In genomic region chr5:169861433-169861832, GRCh38 we compare ENCODE assay signal across 31 cellular contexts.
"Had no signal": no experiment of that assay in that cellular context is flagged by ENCODE, and none has a peak within 500 bp of the region (broad histone marks: within the 10 kb centered on the region; RNA-seq: fewer than 3 reads in every experiment).

No MANE protein-coding gene starts in this region.

- DNase-seq: colonic mucosa; effector CD8-positive, alpha-beta T cell; endodermal cell; foreskin keratinocyte; heart left ventricle; kidney; mucosa of descending colon; naive B cell; nephron progenitor cell; nucleus accumbens; ovary; posterior cingulate gyrus; psoas muscle; right cardiac atrium; spleen; stimulated activated CD4-positive, alpha-beta T cell treated with anti-CD3 and anti-CD28 coated beads, Interleukin-4, amount 100 ng/mL, for 4 hours; stimulated activated naive CD8-positive, alpha-beta T cell treated with anti-CD3 and anti-CD28 coated beads, Interleukin-15, Interleukin-2, amounts not matched to agents 100 U/mL and 50 U/mL, for 24 hours; substantia nigra; testis; tibial artery had no signal

- H3K36me3 ChIP-seq: colonic mucosa, gastroesophageal sphincter, heart left ventricle, ovary, tibial artery had no signal

- H3K4me3 Mint-ChIP-seq: dendritic cell treated with granulocyte-macrophage colony-stimulating factor and Interleukin-4, amounts not matched to agents 40 ng/mL and 50 ng/mL, for 4 days; endodermal cell; mesothelial cell of epicardium; naive B cell; nephron progenitor cell; stimulated activated memory B cell treated with anti-CD40 and anti-IgM and Interleukin-4, amounts not matched to agents 10 μg/mL and 1 μg/mL and 100 μg/mL, for 72 hours; type B pancreatic cell had no signal

- H2AFZ ChIP-seq: hepatocyte had no signal

- H3K9me3 ChIP-seq: colonic mucosa, gastroesophageal sphincter, heart left ventricle, mucosa of descending colon, ovary, psoas muscle, spleen, testis, tibial artery had no signal

- H3K79me2 ChIP-seq: hepatocyte had no signal

- H3K27me3 ChIP-seq: colonic mucosa, foreskin keratinocyte, gastroesophageal sphincter, heart left ventricle, hepatocyte, ovary, spleen, testis, tibial artery had no signal

- ATAC-seq: esophagus mucosa; foreskin keratinocyte; gastroesophageal sphincter; heart left ventricle; left lobe of liver; mucosa of descending colon; psoas muscle; right cardiac atrium; stimulated activated memory B cell treated with anti-CD40 and anti-IgM and Interleukin-4, amounts not matched to agents 10 μg/mL and 1 μg/mL and 100 μg/mL, for 72 hours; stimulated activated naive CD8-positive, alpha-beta T cell treated with anti-CD3 and anti-CD28 coated beads, Interleukin-15, Interleukin-2, amounts not matched to agents 100 U/mL and 50 U/mL, for 24 hours had no signal

- H3K27ac Mint-ChIP-seq: dendritic cell treated with granulocyte-macrophage colony-stimulating factor and Interleukin-4, amounts not matched to agents 40 ng/mL and 50 ng/mL, for 4 days; endodermal cell; naive B cell; nephron progenitor cell; stimulated activated memory B cell treated with anti-CD40 and anti-IgM and Interleukin-4, amounts not matched to agents 10 μg/mL and 1 μg/mL and 100 μg/mL, for 72 hours; type B pancreatic cell had no signal

- H3K9me3 Mint-ChIP-seq: dendritic cell treated with granulocyte-macrophage colony-stimulating factor and Interleukin-4, amounts not matched to agents 40 ng/mL and 50 ng/mL, for 4 days; endodermal cell; mesothelial cell of epicardium; naive B cell; nephron progenitor cell; stimulated activated memory B cell treated with anti-CD40 and anti-IgM and Interleukin-4, amounts not matched to agents 10 μg/mL and 1 μg/mL and 100 μg/mL, for 72 hours; type B pancreatic cell had no signal

- H3K27ac ChIP-seq: colonic mucosa, epithelial cell of prostate, foreskin keratinocyte, gastroesophageal sphincter, heart left ventricle, hepatocyte, ovary, psoas muscle, skin epidermis, spleen, testis, tibial artery had no signal

- H3K4me2 ChIP-seq: hepatocyte had no signal

- H3K27me3 Mint-ChIP-seq: dendritic cell treated with granulocyte-macrophage colony-stimulating factor and Interleukin-4, amounts not matched to agents 40 ng/mL and 50 ng/mL, for 4 days; naive B cell; stimulated activated memory B cell treated with anti-CD40 and anti-IgM and Interleukin-4, amounts not matched to agents 10 μg/mL and 1 μg/mL and 100 μg/mL, for 72 hours had no signal

- H3K4me1 ChIP-seq: colonic mucosa, foreskin keratinocyte, gastroesophageal sphincter, heart left ventricle, psoas muscle, testis, tibial artery had no signal

- FAIRE-seq: kidney had no signal

- H3K4me3 ChIP-seq: colonic mucosa, gastroesophageal sphincter, heart left ventricle, hepatocyte, lung, mucosa of descending colon, ovary, psoas muscle, skin epidermis, spleen, testis, tibial artery had no signal

- H3K36me3 Mint-ChIP-seq: mesothelial cell of epicardium, type B pancreatic cell had no signal
